22 cellular contexts compared by ENCODE assay signal in genomic region chr4:71300362-71300761, GRCh38. TPM values are rescaled to one million over a fixed set of nuclear protein-coding genes. Genes with fewer than 3 reads are reported as not detected.
DNase-seq lines count a peak whose midpoint lies in the region; ATAC-seq, FAIRE-seq and TF ChIP-seq lines count a peak whose summit lies in the region.
"Had no signal": no experiment of that assay in that cellular context is flagged by ENCODE, and none has a peak within 500 bp of the region (broad histone marks: within the 10 kb centered on the region; RNA-seq: fewer than 3 reads in every experiment).

No MANE protein-coding gene starts in this region.

- ATAC-seq in WTC11 (no peak), GM21447 (IDR thresholded peaks at IDR 0.05; ENCODE audit: unreplicated experiment) (no peak)
- ATAC-seq: CD8-positive, alpha-beta T cell; GM12878; GM23338; HepG2 had no signal

- H2AK5ac ChIP-seq in H9 (ENCODE audit: insufficient read length, low read length) = no peak overlapping the region

- no peak overlapping the region for H2BK120ac ChIP-seq in H9 (ENCODE audit: low read depth, low read length, poor library complexity, severe bottlenecking)

- H3K36me3 Mint-ChIP-seq in H9 (ENCODE audit: insufficient read depth in 1 of 3, low read depth in 3 of 3) (no peaks in the 10 kb centered on the region), WTC11 (no peaks in the 10 kb centered on the region)
- H3K36me3 Mint-ChIP-seq: CD14-positive monocyte; CD8-positive, alpha-beta T cell; IgD-negative memory B cell had no signal

- CTCF ChIA-PET in WTC11 (lab: Charles Lee) = no interaction called here

- no peak for FAIRE-seq in kidney (lab: Jason Lieb, UNC)
- FAIRE-seq: A204.1, GM12878, HepG2 had no signal

- peak; percentile 10 for DNase-seq in BE2C
- no peak for DNase-seq in H9
- DNase-seq in kidney = peak; percentile 65
- DNase-seq in spleen = peak; percentile 67
- DNase-seq in NCI-H2227 (lab: John Stamatoyannopoulos, UW; ENCODE audit: unreplicated experiment) = no peak
- DNase-seq in Ammon's horn (ENCODE audit: low spot score) = no peak
- DNase-seq in WTC11 (ENCODE audit: low spot score) = no peak
- DNase-seq: ACHN; Calu3; CD8-positive, alpha-beta T cell; DND-41; EL; H7; KBM-7 had no signal

- intact Hi-C loops in kidney (cut with DNase I) (no loop called here), spleen (cut with DNase I; ENCODE audit: low total_unique reads) (no loop called here)

- H3T11ph ChIP-seq in H9 (ENCODE audit: low read length) = no peak overlapping the region

- H3K4me1 ChIP-seq in BE2C = no peaks in the 10 kb centered on the region
- H3K4me1 ChIP-seq in H9 (ENCODE audit: insufficient read depth, low read length) = peaks cover 8% of the 10 kb centered on the region; the same call in 1 of the 2 replicates
- H3K4me1 ChIP-seq in kidney (ENCODE audit: control insufficient read depth in 1 of 2, insufficient read depth in 1 of 2, low read depth in 1 of 2, low read length in 2 of 2) = peaks cover 0 to 5% of the 10 kb centered on the region in 2 donors
- H3K4me1 ChIP-seq in spleen = no peaks in the 10 kb centered on the region
- H3K4me1 ChIP-seq: BLaER1 had no signal

- no peak overlapping the region for H3K23ac ChIP-seq in H9 (ENCODE audit: insufficient read length, low read depth, low read length)

- no peaks in the 10 kb centered on the region for H3K79me2 ChIP-seq in H9 (ENCODE audit: insufficient read depth, low read length)

- no peak overlapping the region for H2BK20ac ChIP-seq in H9 (ENCODE audit: low read depth, low read length, poor library complexity, severe bottlenecking)

- H3K18ac ChIP-seq in H9 (ENCODE audit: insufficient read length, low read depth, low read length) = no peak overlapping the region

- no peak overlapping the region for H4K91ac ChIP-seq in H9 (ENCODE audit: insufficient read length, low read depth, low read length)

- H3K4me3 Mint-ChIP-seq in H9 (no peak overlapping the region), WTC11 (no peak overlapping the region)
- H3K4me3 Mint-ChIP-seq: CD8-positive, alpha-beta T cell; GM23338; IgD-negative memory B cell had no signal

- no peak overlapping the region for H4K8ac ChIP-seq in H9 (replicated peaks; ENCODE audit: insufficient read length, low read depth, low read length)

- H3K9ac ChIP-seq in H9 (ENCODE audit: extremely low read depth, insufficient read length, low read length) (no peak overlapping the region), kidney (ENCODE audit: low read length in 2 of 2) (no peak overlapping the region)
- H3K9ac ChIP-seq: BLaER1 had no signal

- H3K9me3 Mint-ChIP-seq in H9 = peaks cover 0 to 3% of the 10 kb centered on the region in 2 experiments; a peak in 1 of 5 replicates
- H3K9me3 Mint-ChIP-seq in WTC11 = no peaks in the 10 kb centered on the region
- H3K9me3 Mint-ChIP-seq: CD8-positive, alpha-beta T cell; GM23338; IgD-negative memory B cell had no signal

- H3K27ac Mint-ChIP-seq in H9 (peak overlapping the region in 2 of 3 experiments; percentile 74 to 91; a peak in 3 of 7 replicates), WTC11 (no peak overlapping the region)
- H3K27ac Mint-ChIP-seq: CD8-positive, alpha-beta T cell; GM23338; IgD-negative memory B cell had no signal

- H3K36me3 ChIP-seq in BE2C = no peaks in the 10 kb centered on the region
- H3K36me3 ChIP-seq in kidney (ENCODE audit: control insufficient read depth in 1 of 2, insufficient read depth in 2 of 2, low read length in 2 of 2) = no peaks in the 10 kb centered on the region
- H3K36me3 ChIP-seq in spleen = no peaks in the 10 kb centered on the region
- H3K36me3 ChIP-seq: BLaER1 had no signal

- H3K27me3 ChIP-seq in BE2C (no peaks in the 10 kb centered on the region), H9 (ENCODE audit: insufficient read depth, low read length) (no peaks in the 10 kb centered on the region), spleen (replicated peaks in 1 of 7) (no peaks in the 10 kb centered on the region)
- H3K27me3 ChIP-seq: BLaER1 had no signal

- H3K79me1 ChIP-seq in H9 (ENCODE audit: insufficient read depth, low read depth, low read length, poor library complexity, severe bottlenecking) = no peaks in the 10 kb centered on the region

- WGBS in H9 (ENCODE audit: extremely low coverage, insufficient read length, low lambda C conversion rate) = no CpG with 5 or more reads among the region's 8 CpGs
- 83 to 89% (median 85%) methylated on average over 7 to 8 of the region's 8 CpGs for WGBS in spleen, 5 donors

- H3K9me3 ChIP-seq in BE2C (no peaks in the 10 kb centered on the region), H9 (ENCODE audit: control insufficient read depth, low read depth, low read length) (no peaks in the 10 kb centered on the region), kidney (ENCODE audit: control insufficient read depth in 1 of 2, low read length in 2 of 2) (no peaks in the 10 kb centered on the region), spleen (no peaks in the 10 kb centered on the region)
- H3K9me3 ChIP-seq: BLaER1 had no signal

- H2BK15ac ChIP-seq in H9 (ENCODE audit: low read depth, low read length) = no peak overlapping the region

- no peak overlapping the region for H4K5ac ChIP-seq in H9 (ENCODE audit: insufficient read length, low read depth, low read length)

- H3K23me2 ChIP-seq in H9 (ENCODE audit: insufficient read length, low read depth, low read length, poor library complexity, severe bottlenecking) = no peaks in the 10 kb centered on the region

- TF ChIP-seq CTCF in BE2C (IDR thresholded peaks at IDR 0.05; ENCODE audit: low read depth, low read length) (no peak), H9 (conservative IDR thresholded peaks at IDR 0.05) (no peak), kidney (IDR thresholded peaks at IDR 0.05; ENCODE audit: borderline replicate concordance, extremely low read depth, insufficient read depth) (no peak), spleen (IDR thresholded peaks at IDR 0.05 in 8 of 11, conservative IDR thresholded peaks at IDR 0.05 in 3 of 11) (no peak), WTC11 (IDR thresholded peaks at IDR 0.05) (no peak)

- H2AFZ ChIP-seq in H9 (ENCODE audit: low read length) = no peak overlapping the region
- H2AFZ ChIP-seq: GM23338 had no signal

- TF ChIP-seq POLR2A in spleen (IDR thresholded peaks at IDR 0.05) = no peak

- H3K27me3 Mint-ChIP-seq in H9 (ENCODE audit: low read depth) (no peaks in the 10 kb centered on the region), WTC11 (ENCODE audit: low read depth) (no peaks in the 10 kb centered on the region; the same call in 1 of the 2 replicates)

- no peak overlapping the region for H3K14ac ChIP-seq in H9 (ENCODE audit: insufficient read depth, low read length)

- no peaks in the 10 kb centered on the region for H4K20me1 ChIP-seq in H9 (ENCODE audit: control insufficient read depth, insufficient read depth, insufficient read length)
- H4K20me1 ChIP-seq: BLaER1 had no signal

- no peak overlapping the region for H3K4ac ChIP-seq in H9 (ENCODE audit: low read depth, low read length)

- no peak overlapping the region for H3K27ac ChIP-seq in H9 (ENCODE audit: insufficient read length, low read depth, low read length)
- H3K27ac ChIP-seq in kidney (ENCODE audit: low read depth in 2 of 2, low read length in 2 of 2) = no peak overlapping the region
- H3K27ac ChIP-seq in spleen = no peak overlapping the region
- H3K27ac ChIP-seq: BLaER1 had no signal

- H2BK12ac ChIP-seq in H9 (ENCODE audit: insufficient read length, low read depth, low read length) = no peak overlapping the region

- no peak overlapping the region for H2BK5ac ChIP-seq in H9 (ENCODE audit: insufficient read length, low read length)

- no peak overlapping the region for H3K4me2 ChIP-seq in H9 (ENCODE audit: insufficient read depth, insufficient read length, low read length)
- H3K4me2 ChIP-seq: BLaER1, GM23338 had no signal

- H3K4me1 Mint-ChIP-seq in H9 (peaks cover 22 to 27% of the 10 kb centered on the region in 2 experiments), WTC11 (peaks cover 26% of the 10 kb centered on the region)
- H3K4me1 Mint-ChIP-seq: CD14-positive monocyte had no signal

- POLR2A ChIA-PET in WTC11 (lab: Charles Lee) = no interaction called here

- H3K4me3 ChIP-seq in BE2C (ENCODE audit: low read depth, low read length) = no peak overlapping the region
- H3K4me3 ChIP-seq in kidney (ENCODE audit: low read length in 2 of 2) = no peak overlapping the region
- H3K4me3 ChIP-seq in spleen = no peak overlapping the region
- H3K4me3 ChIP-seq: BLaER1, GM12878, GM23338 had no signal

- H3K56ac ChIP-seq in H9 (ENCODE audit: insufficient read length, low read depth, low read length) = no peak overlapping the region

TF ChIP-seq in WTC11, 78 proteins besides CTCF, POLR2A, EP300 and RAD21 (continues in another document):
- TF ChIP-seq ATF6 (CRISPR knock-in tag; IDR thresholded peaks at IDR 0.05) (no peak), NR3C1 (CRISPR knock-in tag; conservative IDR thresholded peaks at IDR 0.05; ENCODE audit: low read depth) (no peak), GTF2I (CRISPR knock-in tag; conservative IDR thresholded peaks at IDR 0.05) (no peak), ZBTB21 (CRISPR knock-in tag; IDR thresholded peaks at IDR 0.05; ENCODE audit: borderline replicate concordance) (no peak), ZNF232 (CRISPR knock-in tag; IDR thresholded peaks at IDR 0.05) (no peak), USF1 (CRISPR knock-in tag; IDR thresholded peaks at IDR 0.05) (no peak)

RNA-seq across cellular contexts. Expression of gene SLC4A4, which starts 38.5 kb away (rescaled TPM):
- not detected for polyA plus RNA-seq in BE2C (2012; ENCODE audit: insufficient read depth, insufficient read length, low read depth)
- 0.92 and 1.1 TPM in 2 replicates for total RNA-seq in H9 (2021)
- total RNA-seq in kidney = 37.1 TPM
- polyA plus RNA-seq in kidney (ENCODE audit: insufficient read depth, low read depth, low replicate concordance) = 56.5 TPM
- total RNA-seq in spleen = 1 to 10 TPM in 6 of 7 donors, under 1 TPM in 1; 0.66 to 3.4 (median 2.2) TPM
- polyA plus RNA-seq in spleen = under 1 TPM; 0.07 to 0.13 (median 0.11) TPM
- 1.1 to 1.5 TPM (median 1.2 TPM) in 3 replicates for total RNA-seq in WTC11 (2021)
- total RNA-seq: HepG2 had no signal
- polyA plus RNA-seq: CD14-positive monocyte, IgD-negative memory B cell had no signal

Comparison
In these comparisons a context has a peak if more than half of its experiments do, and no peak if none do; other contexts are left out.
1. DNase-seq: peak in BE2C (single experiment), kidney (single experiment) and spleen (single experiment); none in H9 (single experiment), NCI-H2227 (single experiment), Ammon's horn (single experiment) and WTC11 (single experiment).